19 cellular contexts compared by ENCODE assay signal in genomic region chr18:22504251-22504650, GRCh38.
A peak's percentile ranks its signal among the peaks of the same experiment; 100 is the strongest.
DNase-seq lines count a peak whose midpoint lies in the region; ATAC-seq and TF ChIP-seq lines count a peak whose summit lies in the region.
"Had no signal": no experiment of that assay in that cellular context is flagged by ENCODE, and none has a peak within 500 bp of the region (broad histone marks: within the 10 kb centered on the region; RNA-seq: fewer than 3 reads in every experiment).

No MANE protein-coding gene starts in this region.

- no peak overlapping the region for H3K4me3 Mint-ChIP-seq in stimulated activated memory B cell treated with anti-CD40 and anti-IgM and Interleukin-4, amounts not matched to agents 10 μg/mL and 1 μg/mL and 100 μg/mL, for 72 hours
- no peak overlapping the region for H3K4me3 Mint-ChIP-seq in activated naive CD4-positive, alpha-beta T cell treated with anti-CD3 and anti-CD28 coated beads for 36 hours
- H3K4me3 Mint-ChIP-seq: activated naive CD8-positive, alpha-beta T cell treated with anti-CD3 and anti-CD28 coated beads, Interleukin-2, amount 10 ng/mL, durations not matched to agents 7 days and 5 days; activated T-helper 17 cell treated with anti-CD3 and anti-CD28 coated beads, Interleukin-2, amount 50 U/mL, for 72 hours; CD14-positive monocyte; dendritic cell treated with granulocyte-macrophage colony-stimulating factor and Interleukin-4, amounts not matched to agents 40 ng/mL and 50 ng/mL, for 4 days; IgD-negative memory B cell had no signal

- intact Hi-C loops in esophagus muscularis mucosa (cut with DNase I) = no loop called here
- intact Hi-C loops in left lung (cut with DNase I) = no loop called here
- intact Hi-C loops in activated naive CD4-positive, alpha-beta T cell treated with anti-CD3 and anti-CD28 coated beads for 36 hours (cut with micrococcal nuclease) = no loop called here
- intact Hi-C loops in sigmoid colon (cut with DNase I) = no loop called here

- H3K9me3 ChIP-seq in esophagus muscularis mucosa (no peaks in the 10 kb centered on the region), left lung (no peaks in the 10 kb centered on the region), sigmoid colon (no peaks in the 10 kb centered on the region)

- TF ChIP-seq EP300 in esophagus muscularis mucosa (IDR thresholded peaks at IDR 0.05) = no peak
- no peak for TF ChIP-seq EP300 in sigmoid colon (IDR thresholded peaks at IDR 0.05)

- TF ChIP-seq CTCF in esophagus muscularis mucosa (IDR thresholded peaks at IDR 0.05) (no peak), left lung (IDR thresholded peaks at IDR 0.05) (no peak), sigmoid colon (IDR thresholded peaks at IDR 0.05) (no peak)

- TF ChIP-seq POLR2A in esophagus muscularis mucosa (IDR thresholded peaks at IDR 0.05; ENCODE audit: low read depth) = no peak
- TF ChIP-seq POLR2A in sigmoid colon (IDR thresholded peaks at IDR 0.05) = no peak

- H3K4me3 ChIP-seq in esophagus muscularis mucosa (no peak overlapping the region), left lung (no peak overlapping the region), sigmoid colon (no peak overlapping the region)

- peaks cover 8 to 14% (median 10%) of the 10 kb centered on the region in 4 donors for H3K4me1 ChIP-seq in esophagus muscularis mucosa
- peaks cover 3 to 7% of the 10 kb centered on the region in 2 donors for H3K4me1 ChIP-seq in left lung
- H3K4me1 ChIP-seq in sigmoid colon = peaks cover 0 to 16% (median 5%) of the 10 kb centered on the region in 4 donors

- CTCF ChIA-PET in activated naive CD4-positive, alpha-beta T cell treated with anti-CD3 and anti-CD28 coated beads for 36 hours (lab: Charles Lee) = no interaction called here

- no peaks in the 10 kb centered on the region for H3K36me3 ChIP-seq in esophagus muscularis mucosa
- no peaks in the 10 kb centered on the region for H3K36me3 ChIP-seq in left lung
- H3K36me3 ChIP-seq in sigmoid colon = no peaks in the 10 kb centered on the region

- H3K27me3 ChIP-seq in esophagus muscularis mucosa (no peaks in the 10 kb centered on the region), left lung (no peaks in the 10 kb centered on the region), sigmoid colon (no peaks in the 10 kb centered on the region)

- H3K36me3 Mint-ChIP-seq in stimulated activated memory B cell treated with anti-CD40 and anti-IgM and Interleukin-4, amounts not matched to agents 10 μg/mL and 1 μg/mL and 100 μg/mL, for 72 hours = no peaks in the 10 kb centered on the region
- no peaks in the 10 kb centered on the region for H3K36me3 Mint-ChIP-seq in activated naive CD4-positive, alpha-beta T cell treated with anti-CD3 and anti-CD28 coated beads for 36 hours (ENCODE audit: low read depth)
- H3K36me3 Mint-ChIP-seq: activated naive CD8-positive, alpha-beta T cell treated with anti-CD3 and anti-CD28 coated beads, Interleukin-2, amount 10 ng/mL, durations not matched to agents 7 days and 5 days; CD14-positive monocyte; IgD-negative memory B cell had no signal

- H3K4me1 Mint-ChIP-seq in stimulated activated memory B cell treated with anti-CD40 and anti-IgM and Interleukin-4, amounts not matched to agents 10 μg/mL and 1 μg/mL and 100 μg/mL, for 72 hours = no peaks in the 10 kb centered on the region
- H3K4me1 Mint-ChIP-seq in activated naive CD4-positive, alpha-beta T cell treated with anti-CD3 and anti-CD28 coated beads for 36 hours (ENCODE audit: low read depth) = no peaks in the 10 kb centered on the region
- H3K4me1 Mint-ChIP-seq: activated naive CD8-positive, alpha-beta T cell treated with anti-CD3 and anti-CD28 coated beads, Interleukin-2, amount 10 ng/mL, durations not matched to agents 7 days and 5 days; activated T-helper 17 cell treated with anti-CD3 and anti-CD28 coated beads, Interleukin-2, amount 50 U/mL, for 72 hours; CD14-positive monocyte had no signal

- H3K9me3 Mint-ChIP-seq in stimulated activated memory B cell treated with anti-CD40 and anti-IgM and Interleukin-4, amounts not matched to agents 10 μg/mL and 1 μg/mL and 100 μg/mL, for 72 hours = peaks cover 11% of the 10 kb centered on the region
- peaks cover 6% of the 10 kb centered on the region for H3K9me3 Mint-ChIP-seq in activated naive CD4-positive, alpha-beta T cell treated with anti-CD3 and anti-CD28 coated beads for 36 hours
- H3K9me3 Mint-ChIP-seq: activated T-helper 17 cell treated with anti-CD3 and anti-CD28 coated beads, Interleukin-2, amount 50 U/mL, for 72 hours; dendritic cell treated with granulocyte-macrophage colony-stimulating factor and Interleukin-4, amounts not matched to agents 40 ng/mL and 50 ng/mL, for 4 days had no signal

- no peaks in the 10 kb centered on the region for H3K27me3 Mint-ChIP-seq in stimulated activated memory B cell treated with anti-CD40 and anti-IgM and Interleukin-4, amounts not matched to agents 10 μg/mL and 1 μg/mL and 100 μg/mL, for 72 hours
- no peaks in the 10 kb centered on the region for H3K27me3 Mint-ChIP-seq in activated naive CD4-positive, alpha-beta T cell treated with anti-CD3 and anti-CD28 coated beads for 36 hours (ENCODE audit: low read depth)
- H3K27me3 Mint-ChIP-seq: activated T-helper 17 cell treated with anti-CD3 and anti-CD28 coated beads, Interleukin-2, amount 50 U/mL, for 72 hours; dendritic cell treated with granulocyte-macrophage colony-stimulating factor and Interleukin-4, amounts not matched to agents 40 ng/mL and 50 ng/mL, for 4 days; IgD-negative memory B cell had no signal

- H3K27ac Mint-ChIP-seq in stimulated activated memory B cell treated with anti-CD40 and anti-IgM and Interleukin-4, amounts not matched to agents 10 μg/mL and 1 μg/mL and 100 μg/mL, for 72 hours = no peak overlapping the region
- H3K27ac Mint-ChIP-seq in activated naive CD4-positive, alpha-beta T cell treated with anti-CD3 and anti-CD28 coated beads for 36 hours = no peak overlapping the region
- H3K27ac Mint-ChIP-seq: activated naive CD8-positive, alpha-beta T cell treated with anti-CD3 and anti-CD28 coated beads, Interleukin-2, amount 10 ng/mL, durations not matched to agents 7 days and 5 days; activated T-helper 17 cell treated with anti-CD3 and anti-CD28 coated beads, Interleukin-2, amount 50 U/mL, for 72 hours; CD14-positive monocyte; dendritic cell treated with granulocyte-macrophage colony-stimulating factor and Interleukin-4, amounts not matched to agents 40 ng/mL and 50 ng/mL, for 4 days; IgD-negative memory B cell had no signal

- ATAC-seq in left lung = no peak
- peak; percentile 36 for ATAC-seq in stimulated activated memory B cell treated with anti-CD40 and anti-IgM and Interleukin-4, amounts not matched to agents 10 μg/mL and 1 μg/mL and 100 μg/mL, for 72 hours
- no peak for ATAC-seq in HG03095 (IDR thresholded peaks at IDR 0.05; ENCODE audit: unreplicated experiment)
- ATAC-seq: activated T-helper 17 cell treated with anti-CD3 and anti-CD28 coated beads, Interleukin-2, amount 50 U/mL, for 72 hours had no signal

- DNase-seq in H4 (ENCODE audit: low spot score) (peak; percentile 9), esophagus muscularis mucosa (ENCODE audit: extremely low spot score) (no peak), left lung (no peak), NCI-H1417 (lab: John Stamatoyannopoulos, UW) (no peak), sigmoid colon (no peak)
- DNase-seq in activated naive CD4-positive, alpha-beta T cell treated with anti-CD3 and anti-CD28 coated beads for 36 hours = no peak
- DNase-seq: activated CD4-positive, alpha-beta T cell treated with anti-CD3 and anti-CD28 coated beads for 48 hours; activated naive CD8-positive, alpha-beta T cell treated with anti-CD3 and anti-CD28 coated beads, Interleukin-2, amount 10 ng/mL, durations not matched to agents 7 days and 5 days; MM.1S; NCI-H774; OCI-M1; substantia nigra; T-helper 1 cell had no signal

- H3K27ac ChIP-seq in esophagus muscularis mucosa (replicated peaks in 1 of 4) (peak overlapping the region; percentile 26 to 55 (median 46)), left lung (peak overlapping the region; percentile 40 to 43), sigmoid colon (peak overlapping the region in 2 of 4 donors; percentile 29 to 49)
